8 cellular contexts compared by ENCODE assay signal in the genomic region with DNA sequence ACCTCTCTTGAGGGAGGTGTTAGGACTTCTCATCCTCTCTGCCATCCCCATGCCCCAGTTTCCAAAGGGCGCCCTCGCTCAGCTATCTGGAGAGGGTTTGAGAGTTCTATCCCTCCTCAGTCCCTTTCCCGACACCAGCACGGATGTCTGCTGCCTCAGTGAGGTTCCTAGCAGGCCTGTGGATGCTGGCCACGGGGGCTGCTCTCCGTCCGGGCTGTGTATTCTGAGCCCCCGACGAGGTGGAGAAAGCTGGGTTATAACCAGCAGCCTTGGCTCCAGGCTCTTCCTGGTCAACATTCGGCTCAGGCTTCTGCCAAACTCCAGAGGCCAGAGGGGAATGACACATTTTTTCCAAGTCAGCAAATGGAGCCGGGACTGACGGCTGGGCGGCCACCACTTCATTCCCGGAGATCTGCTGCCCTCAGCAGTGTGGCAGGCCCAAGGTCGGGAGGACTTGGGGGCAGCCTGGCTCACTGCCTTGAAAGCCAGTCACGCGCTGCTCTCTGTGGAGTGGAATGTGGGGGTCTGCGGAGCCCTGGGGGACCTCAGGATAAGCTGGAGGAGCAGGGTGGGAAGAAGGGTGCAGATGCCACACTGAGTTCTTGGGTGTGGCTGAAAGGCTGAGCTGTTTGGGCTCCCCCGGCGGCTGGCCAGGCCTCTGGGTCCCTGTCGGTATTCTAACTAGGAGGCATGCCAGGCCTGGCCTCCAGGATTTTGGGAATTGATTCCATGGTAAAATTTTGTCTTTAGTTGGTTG. TPM values are rescaled to one million over a fixed set of nuclear protein-coding genes. Genes with fewer than 3 reads are reported as not detected.
DNase-seq lines count a peak whose midpoint lies in the region; ATAC-seq lines count a peak whose summit lies in the region.

No MANE protein-coding gene starts in this region.

- peak overlapping the region; percentile 92 for H3K27ac Mint-ChIP-seq in activated T-helper 1 cell treated with anti-CD3 and anti-CD28 coated beads, Interleukin-12 subunit alpha, Interleukin-12 subunit beta, Interleukin-2, Interleukin-4 antibody, amounts not matched to agents 30 ng/mL and 10 ng/mL and 1 ng/mL, durations not matched to agents 14 hours and 24 hours and 36 hours

- intact Hi-C loops in activated T-helper 1 cell treated with anti-CD3 and anti-CD28 coated beads, Interleukin-12 subunit alpha, Interleukin-12 subunit beta, Interleukin-2, Interleukin-4 antibody, amounts not matched to agents 30 ng/mL and 10 ng/mL and 1 ng/mL, durations not matched to agents 14 hours and 24 hours and 36 hours (cut with micrococcal nuclease): loop anchor here (1.0 to 5.0 kb wide), 7 partner anchors 7 to 664 kb away; a partner anchor contains a TSS
- intact Hi-C loops in left cardiac atrium (cut with DNase I): loop anchor here (1.0 to 2.0 kb wide), 2 partner anchors 472 kb away; no protein-coding TSS in a partner anchor
- intact Hi-C loops in sciatic nerve (cut with DNase I): loop anchor here (5.0 kb wide), 1 partner anchor 484 kb away; a partner anchor contains a TSS

- peaks cover 32% of the 10 kb centered on the region for H3K4me1 Mint-ChIP-seq in activated T-helper 1 cell treated with anti-CD3 and anti-CD28 coated beads, Interleukin-12 subunit alpha, Interleukin-12 subunit beta, Interleukin-2, Interleukin-4 antibody, amounts not matched to agents 30 ng/mL and 10 ng/mL and 1 ng/mL, durations not matched to agents 14 hours and 24 hours and 36 hours (ENCODE audit: low read depth)

- ATAC-seq in left cardiac atrium (peak; percentile 15 to 24), sciatic nerve (peak; percentile 23), GM21381 (IDR thresholded peaks at IDR 0.05; ENCODE audit: unreplicated experiment) (no peak)

- DNase-seq in GM03348 (ENCODE audit: low spot score) (peak; percentile 73), left cardiac atrium (peak; percentile 81), sciatic nerve (ENCODE audit: low spot score) (peak; percentile 82), NCI-H226 (no peak), NCI-H2029 (lab: John Stamatoyannopoulos, UW) (no peak), NCI-H510A (lab: John Stamatoyannopoulos, UW) (no peak)
- DNase-seq in activated T-helper 1 cell treated with anti-CD3 and anti-CD28 coated beads, Interleukin-12 subunit alpha, Interleukin-12 subunit beta, Interleukin-2, Interleukin-4 antibody, amounts not matched to agents 30 ng/mL and 10 ng/mL and 1 ng/mL, durations not matched to agents 14 hours and 24 hours and 36 hours (ENCODE audit: low spot score): no peak

- H3K9me3 Mint-ChIP-seq in activated T-helper 1 cell treated with anti-CD3 and anti-CD28 coated beads, Interleukin-12 subunit alpha, Interleukin-12 subunit beta, Interleukin-2, Interleukin-4 antibody, amounts not matched to agents 30 ng/mL and 10 ng/mL and 1 ng/mL, durations not matched to agents 14 hours and 24 hours and 36 hours: no peaks in the 10 kb centered on the region

- H3K36me3 Mint-ChIP-seq in activated T-helper 1 cell treated with anti-CD3 and anti-CD28 coated beads, Interleukin-12 subunit alpha, Interleukin-12 subunit beta, Interleukin-2, Interleukin-4 antibody, amounts not matched to agents 30 ng/mL and 10 ng/mL and 1 ng/mL, durations not matched to agents 14 hours and 24 hours and 36 hours (ENCODE audit: low read depth): peaks cover 18% of the 10 kb centered on the region

- no peaks in the 10 kb centered on the region for H3K27me3 Mint-ChIP-seq in activated T-helper 1 cell treated with anti-CD3 and anti-CD28 coated beads, Interleukin-12 subunit alpha, Interleukin-12 subunit beta, Interleukin-2, Interleukin-4 antibody, amounts not matched to agents 30 ng/mL and 10 ng/mL and 1 ng/mL, durations not matched to agents 14 hours and 24 hours and 36 hours (ENCODE audit: insufficient read depth)

- H3K4me3 Mint-ChIP-seq in activated T-helper 1 cell treated with anti-CD3 and anti-CD28 coated beads, Interleukin-12 subunit alpha, Interleukin-12 subunit beta, Interleukin-2, Interleukin-4 antibody, amounts not matched to agents 30 ng/mL and 10 ng/mL and 1 ng/mL, durations not matched to agents 14 hours and 24 hours and 36 hours: peak overlapping the region; percentile 82

RNA-seq across cellular contexts. Expression of a gene that starts 27.4 kb away (rescaled TPM):
- total RNA-seq in activated T-helper 1 cell treated with anti-CD3 and anti-CD28 coated beads, Interleukin-12 subunit alpha, Interleukin-12 subunit beta, Interleukin-2, Interleukin-4 antibody, amounts not matched to agents 30 ng/mL and 10 ng/mL and 1 ng/mL, durations not matched to agents 14 hours and 24 hours and 36 hours: 105 and 114 TPM in 2 replicates
- total RNA-seq in left cardiac atrium: 100 to 1,000 TPM; 113 to 131 TPM
- total RNA-seq in sciatic nerve: 78.2 TPM

RNA-seq across cellular contexts. Expression of a gene that starts 28.1 kb away (rescaled TPM):
- 9.9 and 10.0 TPM in 2 replicates for total RNA-seq in activated T-helper 1 cell treated with anti-CD3 and anti-CD28 coated beads, Interleukin-12 subunit alpha, Interleukin-12 subunit beta, Interleukin-2, Interleukin-4 antibody, amounts not matched to agents 30 ng/mL and 10 ng/mL and 1 ng/mL, durations not matched to agents 14 hours and 24 hours and 36 hours
- 10 to 100 TPM; 58.4 to 61.1 TPM for total RNA-seq in left cardiac atrium
- total RNA-seq in sciatic nerve: 37.4 TPM

RNA-seq across cellular contexts. Expression of a gene that starts 39.4 kb away (rescaled TPM):
- 14.4 TPM in 2 replicates for total RNA-seq in activated T-helper 1 cell treated with anti-CD3 and anti-CD28 coated beads, Interleukin-12 subunit alpha, Interleukin-12 subunit beta, Interleukin-2, Interleukin-4 antibody, amounts not matched to agents 30 ng/mL and 10 ng/mL and 1 ng/mL, durations not matched to agents 14 hours and 24 hours and 36 hours
- total RNA-seq in left cardiac atrium: 10 to 100 TPM in 1 of 2 donors, 1 to 10 TPM in 1; 5.4 to 13.1 TPM
- total RNA-seq in sciatic nerve: 39.3 TPM

RNA-seq across cellular contexts. Expression of a gene that starts 57.7 kb away (rescaled TPM):
- total RNA-seq in activated T-helper 1 cell treated with anti-CD3 and anti-CD28 coated beads, Interleukin-12 subunit alpha, Interleukin-12 subunit beta, Interleukin-2, Interleukin-4 antibody, amounts not matched to agents 30 ng/mL and 10 ng/mL and 1 ng/mL, durations not matched to agents 14 hours and 24 hours and 36 hours: 28.4 and 30.2 TPM in 2 replicates
- 1 to 10 TPM; 4.5 to 5.0 TPM for total RNA-seq in left cardiac atrium
- total RNA-seq in sciatic nerve: 10.3 TPM

Comparison
In these comparisons a context has a peak if more than half of its experiments do, and no peak if none do; other contexts are left out.
1. DNase-seq: peak in GM03348 (single experiment), left cardiac atrium (single experiment) and sciatic nerve (single experiment); none in activated T-helper 1 cell treated with anti-CD3 and anti-CD28 coated beads, Interleukin-12 subunit alpha, Interleukin-12 subunit beta, Interleukin-2, Interleukin-4 antibody, amounts not matched to agents 30 ng/mL and 10 ng/mL and 1 ng/mL, durations not matched to agents 14 hours and 24 hours and 36 hours (single experiment), NCI-H226 (single experiment), NCI-H2029 (single experiment) and NCI-H510A (single experiment).